2 cellular contexts compared by ENCODE assay signal in genomic region chr5:176578391-176578808, GRCh38.
TF ChIP-seq lines count a peak whose summit lies in the region.

No MANE protein-coding gene starts in this region.

TF ChIP-seq in IMR-90, 13 proteins besides CTCF, POLR2A, EP300 and RAD21:
- no peak for TF ChIP-seq MXI1 (IDR thresholded peaks at IDR 0.05; ENCODE audit: borderline replicate concordance, low read depth, low read length)
- TF ChIP-seq FOS (IDR thresholded peaks at IDR 0.05; ENCODE audit: low read depth, low read length) = no peak
- peak; percentile 36 for TF ChIP-seq SMC3 (IDR thresholded peaks at IDR 0.05; ENCODE audit: low read depth, low read length)

TF ChIP-seq in GM12891, 5 proteins besides CTCF, POLR2A, EP300 and RAD21:
- TF ChIP-seq TAF1 (IDR thresholded peaks at IDR 0.05; ENCODE audit: low read depth, low read length) (no peak), SPI1 (IDR thresholded peaks at IDR 0.05; ENCODE audit: low read depth, low read length) (no peak), POU2F2 (IDR thresholded peaks at IDR 0.05; ENCODE audit: low read depth, low read length) (no peak), POLR2AphosphoS5 (IDR thresholded peaks at IDR 0.05; ENCODE audit: low read depth, low read length) (no peak), PAX5 (IDR thresholded peaks at IDR 0.05; ENCODE audit: insufficient read depth, low read length, severe bottlenecking) (no peak)
